Comparison of ENCODE assay signal across 10 cellular contexts in the genomic region with DNA sequence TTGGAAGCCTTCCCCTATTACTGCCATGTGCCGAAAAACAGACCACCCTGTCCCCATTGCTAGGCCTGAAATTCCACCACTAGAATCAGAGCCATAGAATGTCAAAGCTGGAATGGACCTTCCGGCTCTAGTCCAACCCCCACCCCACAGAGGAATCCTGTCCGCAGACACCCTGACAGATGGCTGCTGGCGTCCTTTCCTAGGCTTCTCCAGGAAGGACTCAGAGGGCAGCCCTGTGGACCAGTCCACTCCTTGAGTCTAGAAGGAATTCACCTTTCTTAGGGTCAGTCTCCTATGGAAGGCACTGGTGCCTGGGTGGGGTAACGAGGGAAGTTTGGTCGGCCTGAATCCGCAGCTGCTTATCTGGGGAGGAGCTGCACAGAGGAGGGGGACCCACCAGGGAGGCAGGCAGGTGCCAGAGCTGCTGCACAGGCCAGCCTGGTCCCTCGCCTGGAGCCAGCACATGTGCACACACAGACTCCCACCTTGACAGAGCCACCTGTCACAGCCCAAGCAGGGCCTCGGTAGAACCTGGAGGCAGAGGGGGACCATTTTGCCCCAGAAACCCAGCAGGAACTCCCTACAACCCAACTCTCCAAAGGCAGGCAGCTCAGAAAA. TPM values are rescaled to one million over a fixed set of nuclear protein-coding genes. Genes with fewer than 3 reads are reported as not detected.
DNase-seq lines count a peak whose midpoint lies in the region; ATAC-seq and TF ChIP-seq lines count a peak whose summit lies in the region.
"Had no signal": no experiment of that assay in that cellular context is flagged by ENCODE, and none has a peak within 500 bp of the region (broad histone marks: within the 10 kb centered on the region; RNA-seq: fewer than 3 reads in every experiment).

No MANE protein-coding gene starts in this region.

- H3K9me3 Mint-ChIP-seq in activated T-helper 1 cell treated with anti-CD3 and anti-CD28 coated beads, Interleukin-12 subunit alpha, Interleukin-12 subunit beta, Interleukin-2, Interleukin-4 antibody, amounts not matched to agents 30 ng/mL and 10 ng/mL and 1 ng/mL, durations not matched to agents 14 hours and 24 hours and 36 hours = no peaks in the 10 kb centered on the region
- H3K9me3 Mint-ChIP-seq in stimulated activated effector memory CD8-positive, alpha-beta T cell treated with anti-CD3 and anti-CD28 coated beads, Interleukin-12 subunit alpha, Interleukin-12 subunit beta, amount 100 ng/mL, for 72 hours = no peaks in the 10 kb centered on the region

- TF ChIP-seq CTCF in SK-N-SH (IDR thresholded peaks at IDR 0.05) (no peak), right atrium auricular region (IDR thresholded peaks at IDR 0.05) (no peak)

- DNase-seq in SK-N-SH = peak; percentile 26
- DNase-seq in activated T-helper 1 cell treated with anti-CD3 and anti-CD28 coated beads, Interleukin-12 subunit alpha, Interleukin-12 subunit beta, Interleukin-2, Interleukin-4 antibody, amounts not matched to agents 30 ng/mL and 10 ng/mL and 1 ng/mL, durations not matched to agents 14 hours and 24 hours and 36 hours (ENCODE audit: low spot score) = no peak
- no peak for DNase-seq in right atrium auricular region (ENCODE audit: low spot score)
- no peak for DNase-seq in stimulated activated effector memory CD8-positive, alpha-beta T cell treated with anti-CD3 and anti-CD28 coated beads, Interleukin-12 subunit alpha, Interleukin-12 subunit beta, amount 100 ng/mL, for 72 hours (ENCODE audit: low spot score in 2 of 2)
- no peak for DNase-seq in DMS153 treated with DMSO at 0.1 percent for 48 hours (lab: John Stamatoyannopoulos, UW; ENCODE audit: unreplicated experiment)
- no peak for DNase-seq in SK-N-DZ (ENCODE audit: low spot score)
- DNase-seq in NCI-H2196 treated with DMSO at 0.1 percent for 48 hours (lab: John Stamatoyannopoulos, UW; ENCODE audit: unreplicated experiment) = no peak
- DNase-seq: MV-4-11 had no signal

- peak overlapping the region; percentile 72 for H3K4me3 Mint-ChIP-seq in activated T-helper 1 cell treated with anti-CD3 and anti-CD28 coated beads, Interleukin-12 subunit alpha, Interleukin-12 subunit beta, Interleukin-2, Interleukin-4 antibody, amounts not matched to agents 30 ng/mL and 10 ng/mL and 1 ng/mL, durations not matched to agents 14 hours and 24 hours and 36 hours
- H3K4me3 Mint-ChIP-seq in stimulated activated effector memory CD8-positive, alpha-beta T cell treated with anti-CD3 and anti-CD28 coated beads, Interleukin-12 subunit alpha, Interleukin-12 subunit beta, amount 100 ng/mL, for 72 hours = peak overlapping the region; percentile 65

- H3K27ac ChIP-seq in SK-N-SH (ENCODE audit: low read depth in 2 of 2, low read length in 1 of 2) (peak overlapping the region in 1 of 2 experiments; percentile 93; a peak in 2 of 4 replicates), right atrium auricular region (peak overlapping the region; percentile 85 to 93)

- CTCF ChIA-PET in SK-N-SH (lab: Yijun Ruan, JAX) = interaction anchor here (0.7 to 11.3 kb wide), 9 partner anchors 23 to 353 kb away, joined by 3 to 117 read pairs (median 6); no protein-coding TSS in a partner anchor

- 96% methylated on average over 6 of the region's 9 CpGs for WGBS in SK-N-SH (ENCODE audit: low lambda C conversion rate)

- no peak for TF ChIP-seq EP300 in SK-N-SH (IDR thresholded peaks at IDR 0.05; ENCODE audit: borderline replicate concordance in 1 of 2, low read depth in 1 of 2, low read length in 1 of 2)

- peaks cover 15% of the 10 kb centered on the region; the same call in 1 of the 2 replicates for H3K79me2 ChIP-seq in SK-N-SH (ENCODE audit: insufficient read depth)

- peaks cover 59% of the 10 kb centered on the region for H4K20me1 ChIP-seq in SK-N-SH (ENCODE audit: insufficient read depth)

- no peaks in the 10 kb centered on the region for H3K27me3 ChIP-seq in SK-N-SH (ENCODE audit: insufficient read depth)
- no peaks in the 10 kb centered on the region for H3K27me3 ChIP-seq in right atrium auricular region

- no peak for ATAC-seq in SK-N-SH treated with all-trans-retinoic acid at 6 μM for 48 hours
- no peak for ATAC-seq in stimulated activated effector memory CD8-positive, alpha-beta T cell treated with anti-CD3 and anti-CD28 coated beads, Interleukin-12 subunit alpha, Interleukin-12 subunit beta, amount 100 ng/mL, for 72 hours

- H3K9me2 ChIP-seq in SK-N-SH = no peaks in the 10 kb centered on the region

- H3K36me3 Mint-ChIP-seq in activated T-helper 1 cell treated with anti-CD3 and anti-CD28 coated beads, Interleukin-12 subunit alpha, Interleukin-12 subunit beta, Interleukin-2, Interleukin-4 antibody, amounts not matched to agents 30 ng/mL and 10 ng/mL and 1 ng/mL, durations not matched to agents 14 hours and 24 hours and 36 hours (ENCODE audit: low read depth) = peaks cover 16% of the 10 kb centered on the region
- peaks cover 15% of the 10 kb centered on the region for H3K36me3 Mint-ChIP-seq in stimulated activated effector memory CD8-positive, alpha-beta T cell treated with anti-CD3 and anti-CD28 coated beads, Interleukin-12 subunit alpha, Interleukin-12 subunit beta, amount 100 ng/mL, for 72 hours

- peak overlapping the region; percentile 63 for H3K27ac Mint-ChIP-seq in activated T-helper 1 cell treated with anti-CD3 and anti-CD28 coated beads, Interleukin-12 subunit alpha, Interleukin-12 subunit beta, Interleukin-2, Interleukin-4 antibody, amounts not matched to agents 30 ng/mL and 10 ng/mL and 1 ng/mL, durations not matched to agents 14 hours and 24 hours and 36 hours
- H3K27ac Mint-ChIP-seq in stimulated activated effector memory CD8-positive, alpha-beta T cell treated with anti-CD3 and anti-CD28 coated beads, Interleukin-12 subunit alpha, Interleukin-12 subunit beta, amount 100 ng/mL, for 72 hours = peak overlapping the region; percentile 74

- H3K9me3 ChIP-seq in SK-N-SH (no peaks in the 10 kb centered on the region), right atrium auricular region (no peaks in the 10 kb centered on the region)
- H3K9me3 ChIP-seq: A549 had no signal

- no peak overlapping the region for H2AFZ ChIP-seq in SK-N-SH (ENCODE audit: low read depth)

- H3K9ac ChIP-seq in SK-N-SH = no peak overlapping the region

- H3K4me1 ChIP-seq in SK-N-SH (ENCODE audit: control insufficient read depth in 1 of 2, insufficient read depth in 2 of 2, low read depth in 1 of 2, low read length in 1 of 2) = peaks cover 4 to 65% of the 10 kb centered on the region in 2 experiments; a peak in 2 of 4 replicates
- peaks cover 0 to 64% of the 10 kb centered on the region in 2 donors for H3K4me1 ChIP-seq in right atrium auricular region

- TF ChIP-seq RAD21 in SK-N-SH (IDR thresholded peaks at IDR 0.05; ENCODE audit: low read length) = no peak

- intact Hi-C loops in activated T-helper 1 cell treated with anti-CD3 and anti-CD28 coated beads, Interleukin-12 subunit alpha, Interleukin-12 subunit beta, Interleukin-2, Interleukin-4 antibody, amounts not matched to agents 30 ng/mL and 10 ng/mL and 1 ng/mL, durations not matched to agents 14 hours and 24 hours and 36 hours (cut with micrococcal nuclease) = no loop called here

- peaks cover 3% of the 10 kb centered on the region for H3K27me3 Mint-ChIP-seq in activated T-helper 1 cell treated with anti-CD3 and anti-CD28 coated beads, Interleukin-12 subunit alpha, Interleukin-12 subunit beta, Interleukin-2, Interleukin-4 antibody, amounts not matched to agents 30 ng/mL and 10 ng/mL and 1 ng/mL, durations not matched to agents 14 hours and 24 hours and 36 hours (ENCODE audit: insufficient read depth)

- H3F3A ChIP-seq in SK-N-SH (replicated peaks; ENCODE audit: insufficient read depth) = no peaks in the 10 kb centered on the region

- H3K4me1 Mint-ChIP-seq in activated T-helper 1 cell treated with anti-CD3 and anti-CD28 coated beads, Interleukin-12 subunit alpha, Interleukin-12 subunit beta, Interleukin-2, Interleukin-4 antibody, amounts not matched to agents 30 ng/mL and 10 ng/mL and 1 ng/mL, durations not matched to agents 14 hours and 24 hours and 36 hours (ENCODE audit: low read depth) = peaks cover 45% of the 10 kb centered on the region
- H3K4me1 Mint-ChIP-seq in stimulated activated effector memory CD8-positive, alpha-beta T cell treated with anti-CD3 and anti-CD28 coated beads, Interleukin-12 subunit alpha, Interleukin-12 subunit beta, amount 100 ng/mL, for 72 hours = peaks cover 55% of the 10 kb centered on the region

- H3K36me3 ChIP-seq in SK-N-SH (replicated peaks in 1 of 2; ENCODE audit: control insufficient read depth in 1 of 2, insufficient read depth in 2 of 2, low read length in 1 of 2) = peaks cover 0 to 3% of the 10 kb centered on the region in 2 experiments
- no peaks in the 10 kb centered on the region for H3K36me3 ChIP-seq in right atrium auricular region

- H3K4me3 ChIP-seq in SK-N-SH (ENCODE audit: low read depth in 2 of 2, low read length in 1 of 2) = no peak overlapping the region
- no peak overlapping the region for H3K4me3 ChIP-seq in right atrium auricular region

- POLR2A ChIA-PET in SK-N-SH (lab: Yijun Ruan, JAX) = interaction anchor here (1.0 to 3.2 kb wide), 6 partner anchors 24 to 110 kb away, joined by 3 to 17 read pairs (median 4); no protein-coding TSS in a partner anchor

- 0 out of 2 replicates have a peak overlapping the region, but pooled peaks have one; percentile 92 for H3K4me2 ChIP-seq in SK-N-SH

TF ChIP-seq in SK-N-SH, 30 proteins besides CTCF, POLR2A, EP300 and RAD21 (continues in another document):
- TF ChIP-seq TCF12 (IDR thresholded peaks at IDR 0.05) (no peak), YY1 (IDR thresholded peaks at IDR 0.05; ENCODE audit: low read depth) (no peak)

TF ChIP-seq in SK-N-SH treated with all-trans-retinoic acid at 6 μM for 48 hours, 23 proteins besides CTCF, POLR2A, EP300 and RAD21 (continues in another document):
- TF ChIP-seq SNAI2 (CRISPR knock-in tag; IDR thresholded peaks at IDR 0.05) = no peak
- TF ChIP-seq ZNF70 (CRISPR knock-in tag; IDR thresholded peaks at IDR 0.05) = no peak
- no peak for TF ChIP-seq ZFP3 (CRISPR knock-in tag; IDR thresholded peaks at IDR 0.05)
- TF ChIP-seq ZNF565 (CRISPR knock-in tag; conservative IDR thresholded peaks at IDR 0.05; ENCODE audit: low read depth) = no peak

RNA-seq across cellular contexts. Expression of gene DNMT3A, which starts 2.5 kb away (rescaled TPM):
- 5.5 and 5.6 TPM in 2 replicates for polyA plus RNA-seq in SK-N-SH (2012; rRNA removed)
- polyA plus RNA-seq in SK-N-SH (2012; cell fraction: cytosol; rRNA removed) = 2.3 and 2.6 TPM in 2 replicates
- 18.6 and 20.2 TPM in 2 replicates for polyA plus RNA-seq in SK-N-SH (2012; cell fraction: nucleus; rRNA removed)
- total RNA-seq in activated T-helper 1 cell treated with anti-CD3 and anti-CD28 coated beads, Interleukin-12 subunit alpha, Interleukin-12 subunit beta, Interleukin-2, Interleukin-4 antibody, amounts not matched to agents 30 ng/mL and 10 ng/mL and 1 ng/mL, durations not matched to agents 14 hours and 24 hours and 36 hours = 101 and 105 TPM in 2 replicates
- 1 to 10 TPM; 6.0 to 8.1 TPM for total RNA-seq in right atrium auricular region
- polyA plus RNA-seq in SK-N-DZ (2014; cell fraction: cytosol; rRNA removed) = 14.4 and 17.3 TPM in 2 replicates
- 33.4 and 46.5 TPM in 2 replicates for polyA plus RNA-seq in SK-N-DZ (2014; cell fraction: nucleus; rRNA removed)

Comparison
In these comparisons a context has a peak if more than half of its experiments do, and no peak if none do; other contexts are left out.
1. RNA of gene DNMT3A, which starts 2.5 kb away (total RNA-seq): 101 to 105 TPM in activated T-helper 1 cell treated with anti-CD3 and anti-CD28 coated beads, Interleukin-12 subunit alpha, Interleukin-12 subunit beta, Interleukin-2, Interleukin-4 antibody, amounts not matched to agents 30 ng/mL and 10 ng/mL and 1 ng/mL, durations not matched to agents 14 hours and 24 hours and 36 hours; 6.0 to 8.1 TPM in right atrium auricular region; every median in the first group is over 10 times any median in the second.